ENCODE assay signal across 9 cellular contexts in the genomic region with DNA sequence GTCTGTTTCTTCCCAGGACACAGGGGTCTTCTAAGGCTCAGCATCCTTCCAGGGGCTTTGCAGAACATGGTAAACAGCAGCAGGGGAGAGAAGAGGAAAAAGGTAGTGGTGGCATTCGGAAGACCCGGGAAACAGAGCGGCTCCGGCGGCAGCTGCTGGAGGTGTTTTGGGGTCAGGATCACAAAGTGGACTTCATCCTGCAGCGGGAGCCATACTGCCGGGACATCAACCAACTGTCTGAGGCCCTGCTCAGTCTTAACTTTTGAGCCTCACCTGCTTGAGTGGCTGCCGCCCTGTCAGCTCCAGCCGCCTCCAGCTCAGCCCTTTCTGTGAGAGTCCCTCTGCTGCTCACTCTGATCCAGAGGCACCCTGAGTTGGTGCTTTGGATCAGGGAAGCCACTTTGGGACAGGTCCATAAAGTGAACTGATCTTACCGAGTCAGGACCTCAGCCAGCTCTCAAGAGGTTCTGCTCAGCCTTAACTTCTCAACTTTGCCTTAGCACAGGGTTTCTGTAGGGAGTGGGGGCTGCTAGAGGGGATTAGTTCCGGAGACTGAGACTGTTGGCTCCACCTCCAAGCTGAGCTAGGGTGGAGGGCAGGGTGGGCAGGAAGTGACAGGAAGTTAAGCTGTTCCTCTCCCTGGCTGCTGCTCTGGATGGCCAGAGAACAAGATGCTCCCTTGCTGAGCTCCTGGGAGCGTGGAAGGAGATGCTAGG.
DNase-seq lines count a peak whose midpoint lies in the region; ATAC-seq and TF ChIP-seq lines count a peak whose summit lies in the region.
"Had no signal": no experiment of that assay in that cellular context is flagged by ENCODE, and none has a peak within 500 bp of the region (broad histone marks: within the 10 kb centered on the region; RNA-seq: fewer than 3 reads in every experiment).

No MANE protein-coding gene starts in this region.

- H3K27ac ChIP-seq in RWPE2 (ENCODE audit: poor library complexity, severe bottlenecking) (no peak overlapping the region), skin epidermis (peak overlapping the region in 13 of 21 experiments; percentile 21 to 74 (median 60))
- H3K27ac ChIP-seq in effector memory CD4-positive, alpha-beta T cell (ENCODE audit: insufficient read depth, low read length, poor library complexity, severe bottlenecking), result peak overlapping the region; percentile 6

- peaks cover 84% of the 10 kb centered on the region for H3K36me3 ChIP-seq in RWPE2 (ENCODE audit: low read depth)
- peaks cover 54% of the 10 kb centered on the region for H3K36me3 ChIP-seq in effector memory CD4-positive, alpha-beta T cell (ENCODE audit: control insufficient read depth, insufficient read depth, low read length)

- H3K9me3 ChIP-seq in RWPE2 (ENCODE audit: severe bottlenecking), result no peaks in the 10 kb centered on the region
- H3K9me3 ChIP-seq in effector memory CD4-positive, alpha-beta T cell (ENCODE audit: control insufficient read depth, low read length), result no peaks in the 10 kb centered on the region
- H3K9me3 ChIP-seq: pancreas had no signal

- no peak overlapping the region for H3K4me3 ChIP-seq in RWPE2 (ENCODE audit: severe bottlenecking)
- no peak overlapping the region for H3K4me3 ChIP-seq in effector memory CD4-positive, alpha-beta T cell (ENCODE audit: insufficient read depth, low read depth, low read length, poor library complexity, severe bottlenecking)
- no peak overlapping the region for H3K4me3 ChIP-seq in skin epidermis
- H3K4me3 ChIP-seq: pancreas had no signal

- no peak for ATAC-seq in RWPE2 (ENCODE audit: low read depth)
- ATAC-seq in HG03095 (IDR thresholded peaks at IDR 0.05; ENCODE audit: unreplicated experiment), result no peak
- ATAC-seq in HG03521 (IDR thresholded peaks at IDR 0.05; ENCODE audit: unreplicated experiment), result no peak
- no peak for ATAC-seq in GM19324 (IDR thresholded peaks at IDR 0.05; ENCODE audit: low FRiP score, unreplicated experiment)

- peak; percentile 63 for TF ChIP-seq CTCF in RWPE2 (IDR thresholded peaks at IDR 0.05; ENCODE audit: poor library complexity, severe bottlenecking)

- peak; percentile 1 for TF ChIP-seq POLR2A in GM18951 (IDR thresholded peaks at IDR 0.05; ENCODE audit: extremely low read depth, insufficient read depth, insufficient read length)

- H3K27me3 ChIP-seq in RWPE2 (ENCODE audit: insufficient read depth, poor library complexity, severe bottlenecking), result no peaks in the 10 kb centered on the region
- H3K27me3 ChIP-seq in effector memory CD4-positive, alpha-beta T cell (replicated peaks; ENCODE audit: control insufficient read depth, insufficient read depth, low read length, poor library complexity, severe bottlenecking), result no peaks in the 10 kb centered on the region
- H3K27me3 ChIP-seq: pancreas had no signal

- in situ Hi-C loops in GM18951 (cut with MboI; ENCODE audit: low sequenced_read_pairs, unreplicated experiment), result loop anchor here (10.0 kb wide), 1 partner anchor 102 kb away; a partner anchor contains a TSS

- H3K4me1 ChIP-seq in RWPE2 (ENCODE audit: insufficient read depth, poor library complexity, severe bottlenecking), result peaks cover 6% of the 10 kb centered on the region
- H3K4me1 ChIP-seq in effector memory CD4-positive, alpha-beta T cell (ENCODE audit: control insufficient read depth, insufficient read depth, low read length, poor library complexity, severe bottlenecking), result peaks cover 16% of the 10 kb centered on the region

- DNase-seq in RWPE2 (ENCODE audit: low spot score) (no peak), pons (ENCODE audit: low spot score) (no peak)
- DNase-seq in effector memory CD4-positive, alpha-beta T cell, result no peak
